ENCODE assay signal across 8 cellular contexts in the genomic region with DNA sequence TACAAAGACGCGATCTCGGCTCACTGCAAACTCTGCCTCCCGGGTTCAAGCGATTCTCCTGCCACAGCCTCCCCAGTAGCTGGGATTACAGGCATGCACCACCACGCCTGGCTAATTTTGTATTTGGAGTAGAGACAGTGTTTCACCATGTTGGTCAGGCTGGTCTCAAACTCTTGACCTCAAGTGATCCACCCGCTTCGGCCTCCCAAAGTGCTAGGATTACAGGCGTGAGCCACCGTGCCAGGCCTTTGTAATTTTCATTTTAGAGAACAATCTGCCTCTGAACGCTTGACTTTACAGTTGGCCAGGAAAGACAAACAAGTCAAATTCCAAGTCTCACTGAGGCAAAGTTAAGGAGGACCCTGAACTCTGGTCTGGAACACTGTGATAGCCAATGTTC. TPM values are rescaled to one million over a fixed set of nuclear protein-coding genes. Genes with fewer than 3 reads are reported as not detected.
"Had no signal": no experiment of that assay in that cellular context is flagged by ENCODE, and none has a peak within 500 bp of the region (broad histone marks: within the 10 kb centered on the region; RNA-seq: fewer than 3 reads in every experiment).

No MANE protein-coding gene starts in this region.

RNA-seq across cellular contexts. Expression of a gene that starts 4.8 kb away (rescaled TPM):
- total RNA-seq: PC-3 had no signal

RNA-seq across cellular contexts. Expression of a gene that starts 30.0 kb away (rescaled TPM):
- total RNA-seq: SK-MEL-5 had no signal

RNA-seq across cellular contexts. Expression of a gene that starts 31.1 kb away (rescaled TPM):
- total RNA-seq: OCI-LY7, SJCRH30, SJSA1, SK-MEL-5 had no signal

RNA-seq across cellular contexts. Expression of a gene that starts 50.3 kb away (rescaled TPM):
- total RNA-seq: PC-3, Right ventricle myocardium inferior, Right ventricle myocardium superior, RPMI7951, SJCRH30, SJSA1, SK-MEL-5 had no signal
